Comparison of ENCODE assay signal across 1 cellular context in genomic region chr6:112035446-112035845, GRCh38.
TF ChIP-seq lines count a peak whose summit lies in the region.

No MANE protein-coding gene starts in this region.

TF ChIP-seq in K562, 482 proteins besides CTCF, POLR2A, EP300 and RAD21:
- TF ChIP-seq FOSL1 (tag; conservative IDR thresholded peaks at IDR 0.05) (0 out of 2 replicates have a peak, but pooled peaks have one; percentile 32), NCOA1 (IDR thresholded peaks at IDR 0.05; ENCODE audit: low read depth) (no peak)
